ENCODE assay signal across 27 cellular contexts in genomic region chr2:168402531-168402930, GRCh38. TPM values are rescaled to one million over a fixed set of nuclear protein-coding genes. Genes with fewer than 3 reads are reported as not detected.
DNase-seq lines count a peak whose midpoint lies in the region; ATAC-seq and TF ChIP-seq lines count a peak whose summit lies in the region.
"Had no signal": no experiment of that assay in that cellular context is flagged by ENCODE, and none has a peak within 500 bp of the region (broad histone marks: within the 10 kb centered on the region; RNA-seq: fewer than 3 reads in every experiment).

No MANE protein-coding gene starts in this region.

- H3K9me3 Mint-ChIP-seq in natural killer cell, result no peaks in the 10 kb centered on the region

- no peak overlapping the region for H3K27ac Mint-ChIP-seq in natural killer cell
- H3K27ac Mint-ChIP-seq: CD14-positive monocyte; CD4-positive, alpha-beta memory T cell; CD4-positive, CD25-positive, alpha-beta regulatory T cell; CD8-positive, alpha-beta memory T cell had no signal

- H3K36me3 ChIP-seq in hepatocyte (replicated peaks; ENCODE audit: insufficient read depth, low read depth), result no peaks in the 10 kb centered on the region
- H3K36me3 ChIP-seq in osteoblast (ENCODE audit: insufficient read depth, low read length), result no peaks in the 10 kb centered on the region
- H3K36me3 ChIP-seq: BE2C, BLaER1 had no signal

- H3K9me3 ChIP-seq in hepatocyte (ENCODE audit: low read depth) (no peaks in the 10 kb centered on the region), osteoblast (ENCODE audit: low read depth, low read length) (no peaks in the 10 kb centered on the region)
- H3K9me3 ChIP-seq: A549, BE2C had no signal

- peaks cover 16 to 31% of the 10 kb centered on the region in 2 donors for H3K27me3 Mint-ChIP-seq in natural killer cell (ENCODE audit: low read depth in 2 of 2)

- H3K4me3 Mint-ChIP-seq in natural killer cell, result no peak overlapping the region
- H3K4me3 Mint-ChIP-seq: CD14-positive monocyte; CD4-positive, alpha-beta memory T cell; CD4-positive, CD25-positive, alpha-beta regulatory T cell; CD8-positive, alpha-beta memory T cell had no signal

- TF ChIP-seq CTCF in hepatocyte (IDR thresholded peaks at IDR 0.05; ENCODE audit: poor library complexity), result no peak
- TF ChIP-seq CTCF in natural killer cell (IDR thresholded peaks at IDR 0.05), result no peak
- TF ChIP-seq CTCF in osteoblast (IDR thresholded peaks at IDR 0.05; ENCODE audit: extremely low read depth, low read depth, low read length), result no peak

- H3K79me2 ChIP-seq in hepatocyte (no peaks in the 10 kb centered on the region), osteoblast (ENCODE audit: insufficient read depth, low read length) (no peaks in the 10 kb centered on the region)

- intact Hi-C loops in natural killer cell (cut with micrococcal nuclease), result no loop called here

- peaks cover 16% of the 10 kb centered on the region for H3K4me1 ChIP-seq in hepatocyte (ENCODE audit: insufficient read depth)
- no peaks in the 10 kb centered on the region for H3K4me1 ChIP-seq in osteoblast (ENCODE audit: insufficient read depth, low read length)
- H3K4me1 ChIP-seq: A549, BE2C, BLaER1 had no signal

- H3K4me3 ChIP-seq in hepatocyte (no peak overlapping the region), osteoblast (ENCODE audit: insufficient read depth, low read length) (no peak overlapping the region)
- H3K4me3 ChIP-seq: A549, BLaER1, GM12878 had no signal

- H3K9me2 ChIP-seq in hepatocyte (replicated peaks; ENCODE audit: insufficient read depth), result no peaks in the 10 kb centered on the region

- peak; percentile 75 to 80 (median 75) for ATAC-seq in natural killer cell
- ATAC-seq in GM21526 (IDR thresholded peaks at IDR 0.05; ENCODE audit: low FRiP score, unreplicated experiment), result no peak
- ATAC-seq: GM12878 had no signal

- H2AFZ ChIP-seq in hepatocyte, result no peak overlapping the region
- H2AFZ ChIP-seq in osteoblast (ENCODE audit: low read length), result no peak overlapping the region

- DNase-seq in LHCN-M2 (ENCODE audit: low read depth), result peak; percentile 28
- DNase-seq in hepatocyte (ENCODE audit: low spot score), result no peak
- DNase-seq in natural killer cell, result no peak
- peak; percentile 1 for DNase-seq in osteoblast (ENCODE audit: insufficient read length, low spot score, missing footprints)
- no peak for DNase-seq in HUDEP-2 (lab: John Stamatoyannopoulos, UW; ENCODE audit: unreplicated experiment in 76 of 76)
- no peak for DNase-seq in activated CD8-positive, alpha-beta memory T cell treated with anti-CD3 and anti-CD28 coated beads for 24 hours
- no peak for DNase-seq in stimulated activated CD4-positive, alpha-beta T cell treated with anti-CD3 and anti-CD28 coated beads, Interleukin-1b, Interleukin-23, amount 100 ng/mL, for 48 hours
- DNase-seq: AML-193; BE2C; C1 segment of cervical spinal cord; CD4-positive, alpha-beta memory T cell; CD4-positive, CD25-positive, alpha-beta regulatory T cell; CD8-positive, alpha-beta memory T cell; COR-L47; DMS 273 treated with DMSO at 0.1 percent for 48 hours; DMS153; DMS53; DMS79; DND-41; EL; GDM1 had no signal

- peak overlapping the region; percentile 5 for H3K27ac ChIP-seq in hepatocyte
- no peak overlapping the region for H3K27ac ChIP-seq in osteoblast (ENCODE audit: low read depth, low read length)
- H3K27ac ChIP-seq: 22Rv1, A549, BLaER1 had no signal

- H3K36me3 Mint-ChIP-seq in natural killer cell, result peaks cover 17% of the 10 kb centered on the region
- H3K36me3 Mint-ChIP-seq: CD14-positive monocyte; CD4-positive, alpha-beta memory T cell; CD4-positive, CD25-positive, alpha-beta regulatory T cell had no signal

- WGBS in hepatocyte (ENCODE audit: low lambda C conversion rate, missing lambda C conversion rate), result 76% methylated on average over 1 of the region's 1 CpG

- H3K4me1 Mint-ChIP-seq in natural killer cell, result peaks cover 18 to 21% of the 10 kb centered on the region in 2 donors
- H3K4me1 Mint-ChIP-seq: CD14-positive monocyte; CD8-positive, alpha-beta memory T cell had no signal

- H3K27me3 ChIP-seq in hepatocyte, result no peaks in the 10 kb centered on the region
- peaks cover 2% of the 10 kb centered on the region for H3K27me3 ChIP-seq in osteoblast (ENCODE audit: insufficient read depth, low read length)
- H3K27me3 ChIP-seq: BE2C, BLaER1 had no signal

- H3K4me2 ChIP-seq in hepatocyte (no peak overlapping the region), osteoblast (ENCODE audit: insufficient read depth, low read length) (no peak overlapping the region)
- H3K4me2 ChIP-seq: A549, BLaER1 had no signal

- H4K20me1 ChIP-seq in hepatocyte (ENCODE audit: insufficient read depth, poor library complexity, severe bottlenecking), result no peaks in the 10 kb centered on the region
- H4K20me1 ChIP-seq in osteoblast (ENCODE audit: insufficient read depth, low read length), result no peaks in the 10 kb centered on the region
- H4K20me1 ChIP-seq: BLaER1 had no signal

RNA-seq across cellular contexts. Expression of gene CERS6, which starts 53.5 kb away (rescaled TPM):
- total RNA-seq in LHCN-M2 (2014; rRNA removed) (43.9 and 47.2 TPM in 2 replicates), hepatocyte (97.9 and 99.1 TPM in 2 replicates), natural killer cell (10 to 100 TPM in 2 of 3 donors, 1 to 10 TPM in 1; 9.1 to 13.5 (median 11.8) TPM), osteoblast (21.8 and 23.9 TPM in 2 replicates)
- 5.2 TPM for polyA plus RNA-seq in LHCN-M2 (2012)
- 32.7 and 40.9 TPM in 2 replicates for polyA plus RNA-seq in hepatocyte

Comparison
In these comparisons a context has a peak if more than half of its experiments do, and no peak if none do; other contexts are left out.
1. DNase-seq: peak in LHCN-M2 (single experiment) and osteoblast (single experiment); none in hepatocyte (single experiment), natural killer cell (single experiment), HUDEP-2 (0 of 76), activated CD8-positive, alpha-beta memory T cell treated with anti-CD3 and anti-CD28 coated beads for 24 hours (single experiment) and stimulated activated CD4-positive, alpha-beta T cell treated with anti-CD3 and anti-CD28 coated beads, Interleukin-1b, Interleukin-23, amount 100 ng/mL, for 48 hours (single experiment).